8 cellular contexts compared by ENCODE assay signal in genomic region chr1:236523704-236524141, GRCh38. TPM values are rescaled to one million over a fixed set of nuclear protein-coding genes. Genes with fewer than 3 reads are reported as not detected.
DNase-seq lines count a peak whose midpoint lies in the region; ATAC-seq and TF ChIP-seq lines count a peak whose summit lies in the region.

Gene LGALS8, plus strand, starts transcription at chr1:236523982. Its CDS starts 2,089 bp downstream, at chr1:236526071.

- H3K4me1 ChIP-seq in Loucy (ENCODE audit: insufficient read depth, low read length, poor library complexity, severe bottlenecking) = peaks cover 10% of the 10 kb centered on the region
- no peaks in the 10 kb centered on the region for H3K4me1 ChIP-seq in right cardiac atrium (ENCODE audit: control insufficient read depth, insufficient read depth, low read length)
- H3K4me1 ChIP-seq in rectal smooth muscle tissue (ENCODE audit: control insufficient read depth, insufficient read depth, low read length) = peaks cover 6% of the 10 kb centered on the region
- H3K4me1 ChIP-seq in uterus = peaks cover 0 to 6% of the 10 kb centered on the region in 2 donors

- no peaks in the 10 kb centered on the region for H3K9me2 ChIP-seq in Loucy (replicated peaks; ENCODE audit: low read depth, low read length)

- peaks cover 17% of the 10 kb centered on the region; the same call in 1 of the 2 replicates for H3K79me2 ChIP-seq in Loucy (ENCODE audit: insufficient read depth, low read length)

- peaks cover 6% of the 10 kb centered on the region; the same call in 1 of the 2 replicates for H3K36me3 ChIP-seq in Loucy (ENCODE audit: insufficient read depth, low read length)
- peaks cover 6% of the 10 kb centered on the region for H3K36me3 ChIP-seq in rectal smooth muscle tissue (ENCODE audit: control insufficient read depth, insufficient read depth, low read length)
- H3K36me3 ChIP-seq in uterus = no peaks in the 10 kb centered on the region

- H3K27me3 ChIP-seq in Loucy (ENCODE audit: insufficient read depth, low read length, poor library complexity, severe bottlenecking) = no peaks in the 10 kb centered on the region
- H3K27me3 ChIP-seq in right cardiac atrium (ENCODE audit: control insufficient read depth, insufficient read depth) = no peaks in the 10 kb centered on the region
- no peaks in the 10 kb centered on the region for H3K27me3 ChIP-seq in rectal smooth muscle tissue (ENCODE audit: control insufficient read depth, insufficient read depth, low read length)
- H3K27me3 ChIP-seq in uterus = no peaks in the 10 kb centered on the region

- no peaks in the 10 kb centered on the region for H4K20me1 ChIP-seq in Loucy (ENCODE audit: insufficient read depth, low read length, poor library complexity, severe bottlenecking)

- TF ChIP-seq POLR2A in uterus (IDR thresholded peaks at IDR 0.05) = peak in 1 of 2 donors; percentile 35

- DNase-seq in GDM1 (lab: John Stamatoyannopoulos, UW) = peak; percentile 74
- peak; percentile 66 for DNase-seq in H4 (ENCODE audit: low spot score)
- peak; percentile 94 to 97 (median 97) for DNase-seq in right cardiac atrium
- DNase-seq in uterus = peak; percentile 84 to 85

- peak within 1 kb of the TSS; percentile 82 for H3K4me2 ChIP-seq in Loucy (ENCODE audit: low read depth, low read length, poor library complexity, severe bottlenecking)

- H3K4me3 ChIP-seq in Loucy (ENCODE audit: low read length, poor library complexity, severe bottlenecking) (peak within 1 kb of the TSS; percentile 92), right cardiac atrium (ENCODE audit: low read length) (peak within 1 kb of the TSS; percentile 71), rectal smooth muscle tissue (ENCODE audit: low read length) (peak within 1 kb of the TSS; percentile 97), uterus (peak within 1 kb of the TSS; percentile 84)

- H3K9ac ChIP-seq in Loucy (ENCODE audit: low read depth, low read length, poor library complexity, severe bottlenecking) (peak within 1 kb of the TSS; percentile 79), rectal smooth muscle tissue (ENCODE audit: low read length) (peak within 1 kb of the TSS; percentile 74)

- WGBS in right cardiac atrium = under 1% methylated on average over 35 of the region's 35 CpGs

- intact Hi-C loops in T-helper 2 cell treated with Interferon-gamma antibody and Interleukin-4, amounts not matched to agents 100 ng/mL and 5 ng/mL, for 36 hours (cut with micrococcal nuclease) = loop anchor here (1.0 to 5.0 kb wide), 5 partner anchors 81 to 526 kb away; partner anchors contain the start of genes EDARADD, HEATR1 and MTR
- intact Hi-C loops in right cardiac atrium (cut with DNase I) = no loop called here
- intact Hi-C loops in uterus (cut with DNase I; ENCODE audit: low total_unique reads) = no loop called here

- TF ChIP-seq CTCF in Loucy (conservative IDR thresholded peaks at IDR 0.05; ENCODE audit: low read length) (no peak), uterus (IDR thresholded peaks at IDR 0.05) (peak in 1 of 4 experiments; percentile 5)

- peak within 1 kb of the TSS; percentile 98 for H2AFZ ChIP-seq in Loucy (ENCODE audit: low read length)

- ATAC-seq in right cardiac atrium = peak; percentile 96 to 97

- H3F3A ChIP-seq in Loucy (ENCODE audit: low read depth) = no peaks in the 10 kb centered on the region

- H3K9me3 ChIP-seq in Loucy (ENCODE audit: insufficient read depth, low read depth, low read length) (no peaks in the 10 kb centered on the region), right cardiac atrium (ENCODE audit: control insufficient read depth, low read length) (no peaks in the 10 kb centered on the region), uterus (no peaks in the 10 kb centered on the region)

- H3K27ac ChIP-seq in angular gyrus (ENCODE audit: low read depth, low read length) (peak within 1 kb of the TSS; percentile 62), right cardiac atrium (ENCODE audit: low read length) (peak within 1 kb of the TSS; percentile 76), rectal smooth muscle tissue (ENCODE audit: low read depth, low read length) (peak within 1 kb of the TSS; percentile 78), uterus (peak within 1 kb of the TSS; percentile 87 to 91)

RNA-seq across cellular contexts. Expression of gene LGALS8, which starts in this region (rescaled TPM):
- 70.1 and 81.9 TPM in 2 replicates for total RNA-seq in H4 (2014; rRNA removed; shearing (Covaris generic))
- 68.1 and 70.7 TPM in 2 replicates for total RNA-seq in T-helper 2 cell treated with Interferon-gamma antibody and Interleukin-4, amounts not matched to agents 100 ng/mL and 5 ng/mL, for 36 hours
- total RNA-seq in right cardiac atrium (10 to 100 TPM; 61.0 to 67.5 (median 62.9) TPM), uterus (100 to 1,000 TPM in 1 of 4 donors, 10 to 100 TPM in 3; 45.7 to 112 (median 61.5) TPM)
- 40.1 TPM for polyA plus RNA-seq in right cardiac atrium

Comparison
In these comparisons a context has a peak if more than half of its experiments do, and no peak if none do; other contexts are left out.
1. Peak in every context shown above with its lines: DNase-seq, ATAC-seq, H3K4me3 ChIP-seq and H3K27ac ChIP-seq.